8 cellular contexts compared by ENCODE assay signal in genomic region chr17:48457080-48457836, GRCh38. TPM values are rescaled to one million over a fixed set of nuclear protein-coding genes. Genes with fewer than 3 reads are reported as not detected.
DNase-seq lines count a peak whose midpoint lies in the region; ATAC-seq and TF ChIP-seq lines count a peak whose summit lies in the region.

No MANE protein-coding gene starts in this region.

- DNase-seq in NOMO-1 treated with dmso at 0.1 percent for 144 hours (lab: John Stamatoyannopoulos, UW; ENCODE audit: unreplicated experiment) (peak; percentile 38), erythroblast (lab: John Stamatoyannopoulos, UW) (peak; percentile 82 to 87)
- DNase-seq in activated CD8-positive, alpha-beta memory T cell treated with anti-CD3 and anti-CD28 coated beads for 48 hours (ENCODE audit: low read depth in 2 of 3, low spot score in 2 of 3) = peak; percentile 40 to 51 (median 45)
- DNase-seq in naive thymus-derived CD8-positive, alpha-beta T cell = peak; percentile 61 to 84 (median 76)
- peak; percentile 67 for DNase-seq in stimulated activated naive CD4-positive, alpha-beta T cell treated with Interleukin-2 at 50 U/mL for 16 hours (lab: John Stamatoyannopoulos, UW)

- H3K4me3 Mint-ChIP-seq in naive thymus-derived CD8-positive, alpha-beta T cell = peak overlapping the region; percentile 56 to 77 (median 68)

- H3K36me3 Mint-ChIP-seq in naive thymus-derived CD8-positive, alpha-beta T cell = no peaks in the 10 kb centered on the region

- H3K27ac Mint-ChIP-seq in naive thymus-derived CD8-positive, alpha-beta T cell = peak overlapping the region in 6 of 10 donors; percentile 23 to 67 (median 56)

- no peaks in the 10 kb centered on the region for H3K36me3 ChIP-seq in ES-I3 (ENCODE audit: insufficient read depth, low read length)

- H3K9me3 ChIP-seq in ES-I3 (ENCODE audit: control insufficient read depth, insufficient read depth, low read length) = no peaks in the 10 kb centered on the region

- H3K9me3 Mint-ChIP-seq in naive thymus-derived CD8-positive, alpha-beta T cell = no peaks in the 10 kb centered on the region

- peaks cover 20% of the 10 kb centered on the region; the same call in 1 of the 2 replicates for H3K4me1 ChIP-seq in ES-I3 (ENCODE audit: insufficient read depth, low read length)

- no peak for TF ChIP-seq POLR2A in erythroblast (IDR thresholded peaks at IDR 0.05; ENCODE audit: low read length)

- H3K4me1 Mint-ChIP-seq in naive thymus-derived CD8-positive, alpha-beta T cell = peaks cover 19 to 50% (median 49%) of the 10 kb centered on the region in 4 donors

- POLR2A ChIA-PET in naive thymus-derived CD8-positive, alpha-beta T cell (lab: Charles Lee) = interaction anchor here (1.3 to 1.8 kb wide), 3 partner anchors 13 to 105 kb away, joined by 6 to 8 read pairs (median 8); no protein-coding TSS in a partner anchor

- H3K27me3 Mint-ChIP-seq in naive thymus-derived CD8-positive, alpha-beta T cell = peaks cover 0 to 1% (median 0%) of the 10 kb centered on the region in 5 donors

- peak overlapping the region; percentile 45 for H3K9ac ChIP-seq in ES-I3 (ENCODE audit: low read depth, low read length)

- ATAC-seq in HG03354 (IDR thresholded peaks at IDR 0.05; ENCODE audit: poor library complexity, severe bottlenecking, unreplicated experiment) = peak; percentile 69
- peak; percentile 77 for ATAC-seq in naive thymus-derived CD8-positive, alpha-beta T cell
- no peak for ATAC-seq in HG02678 (IDR thresholded peaks at IDR 0.05; ENCODE audit: unreplicated experiment)

RNA-seq across cellular contexts. Expression of gene SKAP1, which starts 27.2 kb away (rescaled TPM):
- 10 to 100 TPM; 73.0 to 74.6 TPM for total RNA-seq in naive thymus-derived CD8-positive, alpha-beta T cell
- polyA plus RNA-seq in naive thymus-derived CD8-positive, alpha-beta T cell = 100 to 1,000 TPM; 223 to 237 (median 230) TPM
